ENCODE assay signal across 10 cellular contexts in genomic region chr16:46789075-46789474, GRCh38. TPM values are rescaled to one million over a fixed set of nuclear protein-coding genes. Genes with fewer than 3 reads are reported as not detected.
DNase-seq lines count a peak whose midpoint lies in the region; ATAC-seq, FAIRE-seq and TF ChIP-seq lines count a peak whose summit lies in the region.
"Had no signal": no experiment of that assay in that cellular context is flagged by ENCODE, and none has a peak within 500 bp of the region (broad histone marks: within the 10 kb centered on the region; RNA-seq: fewer than 3 reads in every experiment).

No MANE protein-coding gene starts in this region.

- TF ChIP-seq CTCF in GM12865 (IDR thresholded peaks at IDR 0.05; ENCODE audit: insufficient read depth, low read depth, low read length, missing control alignments) (no peak), HepG2 (CRISPR knock-in tag; IDR thresholded peaks at IDR 0.05) (no peak)

- BruUV-seq in HepG2 (replicated peaks; lab: Mats Ljungman, UMichigan) = no TSS peak

- H3K27me3 ChIP-seq in HepG2 (ENCODE audit: control insufficient read depth in 1 of 2, insufficient read depth in 2 of 2, low read length in 2 of 2) = no peaks in the 10 kb centered on the region
- H3K27me3 ChIP-seq: SJSA1 had no signal

- H3K4me3 ChIP-seq in GM12865 (ENCODE audit: low read depth, low read length) (peak overlapping the region; percentile 69), HepG2 (replicated peaks in 1 of 3; ENCODE audit: insufficient read depth in 1 of 3, low read depth in 2 of 3, low read length in 3 of 3) (peak overlapping the region; percentile 43 to 90 (median 55); a peak in 5 of 6 replicates)

- intact Hi-C loops in HepG2 (cut with micrococcal nuclease; ENCODE audit: unreplicated experiment) = loop anchor here (5.0 kb wide), 1 partner anchor 42 kb away; the partner anchor contains the start of gene MYLK3

- in situ Hi-C loops in HepG2 (cut with HindIII; ENCODE audit: extremely low pct_ligation_motif_present, low pct_unique_long_range_greater_than_20kb) = no loop called here

- no peak for FAIRE-seq in HepG2 (lab: Jason Lieb, UNC)

- ATAC-seq in HepG2 (peak; percentile 27), HG02840 (IDR thresholded peaks at IDR 0.05; ENCODE audit: low FRiP score, unreplicated experiment) (no peak), GM19324 (IDR thresholded peaks at IDR 0.05; ENCODE audit: low FRiP score, unreplicated experiment) (no peak)

- H3K4me2 ChIP-seq in HepG2 (ENCODE audit: low read depth, low read length) = peak overlapping the region; percentile 100

- 2% methylated on average over 2 of the region's 2 CpGs for WGBS in HepG2 (ENCODE audit: low lambda C conversion rate)

- H4K20me1 ChIP-seq in HepG2 (ENCODE audit: insufficient read depth, low read length) = no peaks in the 10 kb centered on the region

- H3K36me3 ChIP-seq in HepG2 (replicated peaks in 1 of 2; ENCODE audit: control insufficient read depth in 1 of 2, insufficient read depth in 2 of 2, low read length in 2 of 2) = no peaks in the 10 kb centered on the region
- H3K36me3 ChIP-seq: SJSA1 had no signal

- TF ChIP-seq RAD21 in HepG2 (CRISPR knock-in tag; IDR thresholded peaks at IDR 0.05) = no peak

- CTCF ChIA-PET in HepG2 (lab: Yijun Ruan, JAX; ENCODE audit: low intra/inter-chr PET ratio, low total read pairs) = no interaction called here

- peak; percentile 25 for DNase-seq in CD1c-positive myeloid dendritic cell (ENCODE audit: extremely low spot score)
- DNase-seq in GM12865 (ENCODE audit: low read depth) = no peak
- DNase-seq in OCI-M1 (lab: John Stamatoyannopoulos, UW) = peak; percentile 55
- peak; percentile 63 for DNase-seq in HepG2 (ENCODE audit: low spot score)
- DNase-seq in NCI-H1436 (lab: John Stamatoyannopoulos, UW) = no peak
- DNase-seq in stimulated activated CD4-positive, alpha-beta T cell treated with anti-CD3 and anti-CD28 coated beads, Interleukin-1b, Interleukin-23, amount 100 ng/mL, for 48 hours = no peak
- DNase-seq: NCI-H1436 treated with DMSO at 0.1 percent for 48 hours had no signal

- H2AFZ ChIP-seq in HepG2 (ENCODE audit: low read length) = no peak overlapping the region

- TF ChIP-seq EP300 in HepG2 (IDR thresholded peaks at IDR 0.05; ENCODE audit: low read depth in 2 of 2, low read length in 2 of 2) (peak in 1 of 2 experiments; percentile 38; a peak in 1 of 4 replicates), HepG2 (CRISPR knock-in tag; IDR thresholded peaks at IDR 0.05; ENCODE audit: borderline replicate concordance) (no peak)

- peaks cover 6% of the 10 kb centered on the region; the same call in 1 of the 2 replicates for H3K9me3 ChIP-seq in HepG2 (ENCODE audit: low read length)
- H3K9me3 ChIP-seq: SJSA1 had no signal

- no peaks in the 10 kb centered on the region for H3K79me2 ChIP-seq in HepG2 (ENCODE audit: insufficient read depth, low read length)

- TF ChIP-seq POLR2A in HepG2 (IDR thresholded peaks at IDR 0.05; ENCODE audit: insufficient read depth in 1 of 2, low read depth in 2 of 2, low read length in 2 of 2) = no peak

- POLR2A ChIA-PET in HepG2 (lab: Yijun Ruan, JAX) = interaction anchor here (0.7 to 1.7 kb wide), 5 partner anchors 42 to 184 kb away, joined by 4 to 14 read pairs (median 6); partner anchors contain the start of genes DNAJA2, MYLK3 and ORC6

- peaks cover 41% of the 10 kb centered on the region for H3K4me1 ChIP-seq in HepG2 (ENCODE audit: insufficient read depth, low read length)

- no peak overlapping the region for H3K9ac ChIP-seq in HepG2 (ENCODE audit: insufficient read depth, low read depth, low read length)

- peak overlapping the region; percentile 51 for H3K27ac ChIP-seq in HepG2 (ENCODE audit: extremely low read length, insufficient read depth, low read length)
- H3K27ac ChIP-seq: SJSA1 had no signal

TF ChIP-seq in HepG2, 621 proteins besides CTCF, POLR2A, EP300 and RAD21 (continues in another document):
- TF ChIP-seq, protein P1, sequence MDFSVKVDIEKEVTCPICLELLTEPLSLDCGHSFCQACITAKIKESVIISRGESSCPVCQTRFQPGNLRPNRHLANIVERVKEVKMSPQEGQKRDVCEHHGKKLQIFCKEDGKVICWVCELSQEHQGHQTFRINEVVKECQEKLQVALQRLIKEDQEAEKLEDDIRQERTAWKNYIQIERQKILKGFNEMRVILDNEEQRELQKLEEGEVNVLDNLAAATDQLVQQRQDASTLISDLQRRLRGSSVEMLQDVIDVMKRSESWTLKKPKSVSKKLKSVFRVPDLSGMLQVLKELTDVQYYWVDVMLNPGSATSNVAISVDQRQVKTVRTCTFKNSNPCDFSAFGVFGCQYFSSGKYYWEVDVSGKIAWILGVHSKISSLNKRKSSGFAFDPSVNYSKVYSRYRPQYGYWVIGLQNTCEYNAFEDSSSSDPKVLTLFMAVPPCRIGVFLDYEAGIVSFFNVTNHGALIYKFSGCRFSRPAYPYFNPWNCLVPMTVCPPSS (IDR thresholded peaks at IDR 0.05) = no peak
- TF ChIP-seq PCBP1 (IDR thresholded peaks at IDR 0.05; ENCODE audit: borderline replicate concordance, low read depth, low read length) (0 out of 2 replicates have a peak, but pooled peaks have one; percentile 34), ZNF432 (CRISPR knock-in tag; IDR thresholded peaks at IDR 0.05; ENCODE audit: borderline replicate concordance) (no peak), PAWR (CRISPR knock-in tag; IDR thresholded peaks at IDR 0.05; ENCODE audit: borderline replicate concordance) (no peak), FIP1L1 (IDR thresholded peaks at IDR 0.05; ENCODE audit: borderline replicate concordance, insufficient read depth, low read depth, low read length) (no peak), CAMTA2 (CRISPR knock-in tag; IDR thresholded peaks at IDR 0.05; ENCODE audit: borderline replicate concordance) (no peak), RARA (CRISPR knock-in tag; IDR thresholded peaks at IDR 0.05) (peak; percentile 81), MIXL1 (CRISPR knock-in tag; IDR thresholded peaks at IDR 0.05) (0 out of 2 replicates have a peak, but pooled peaks have one; percentile 31)

RNA-seq across cellular contexts. Expression of gene MYLK3, which starts 40.9 kb away (rescaled TPM):
- total RNA-seq in HepG2 (2016; rRNA removed; fragmentation: Illumina TruSeq; extraction: Trizol) = 0.13 and 0.18 TPM in 2 replicates
- not detected in 2 replicates for total RNA-seq in HepG2 (2016; cell fraction: cytosol; rRNA removed; fragmentation: Illumina TruSeq; extraction: Trizol; ENCODE audit: low read depth)
- 0.11 and 0.27 TPM in 2 replicates for total RNA-seq in HepG2 (2016; cell fraction: insoluble cytoplasmic fraction; rRNA removed; fragmentation: Illumina TruSeq; extraction: Trizol)
- total RNA-seq in HepG2 (2016; cell fraction: membrane; rRNA removed; fragmentation: Illumina TruSeq; extraction: Trizol) = 0.03 and 0.19 TPM in 2 replicates
- 0.44 and 0.47 TPM in 2 replicates for total RNA-seq in HepG2 (2016; cell fraction: nucleus; rRNA removed; fragmentation: Illumina TruSeq; extraction: Trizol)
- 0.04 TPM in 2 replicates for polyA plus RNA-seq in HepG2 (2011; rRNA removed)
- 0.01 and 0.05 TPM in 2 replicates for polyA plus RNA-seq in HepG2 (2011; cell fraction: cytosol; rRNA removed)
- polyA plus RNA-seq in HepG2 (2011; cell fraction: nucleus; rRNA removed) = 0.07 and 0.08 TPM in 2 replicates
- 0.01 and 0.11 TPM in 2 replicates for polyA plus RNA-seq in HepG2 (2012)
- polyA plus RNA-seq in HepG2 (2016; cell fraction: cytosol; fragmentation: Illumina TruSeq; extraction: Trizol; ENCODE audit: low read depth) = 0.01 TPM in 1 of 2 replicates, not detected in the other
- polyA plus RNA-seq in HepG2 (2016; cell fraction: insoluble cytoplasmic fraction; fragmentation: Illumina TruSeq; extraction: Trizol; ENCODE audit: low read depth) = 0.04 and 0.07 TPM in 2 replicates
- polyA plus RNA-seq in HepG2 (2016; cell fraction: membrane; fragmentation: Illumina TruSeq; extraction: Trizol; ENCODE audit: low read depth) = 0.15 TPM in 1 of 2 replicates, not detected in the other
- polyA plus RNA-seq in HepG2 (2016; cell fraction: nucleus; fragmentation: Illumina TruSeq; extraction: Trizol; ENCODE audit: insufficient read depth, low read depth) = not detected in 2 replicates
- polyA minus RNA-seq in HepG2 (2011; rRNA and poly(A)+ RNA removed; ENCODE audit: low replicate concordance) = 1.0 and 2.2 TPM in 2 replicates
- polyA minus RNA-seq in HepG2 (2011; cell fraction: cytosol; rRNA and poly(A)+ RNA removed) = not detected in 2 replicates
- 0.99 and 1.0 TPM in 2 replicates for polyA minus RNA-seq in HepG2 (2011; cell fraction: nucleus; rRNA and poly(A)+ RNA removed)

RNA-seq across cellular contexts. Expression of gene C16orf87, which starts 41.9 kb away (rescaled TPM):
- total RNA-seq in HepG2 (2016; rRNA removed; fragmentation: Illumina TruSeq; extraction: Trizol) = 19.5 and 27.6 TPM in 2 replicates
- total RNA-seq in HepG2 (2016; cell fraction: cytosol; rRNA removed; fragmentation: Illumina TruSeq; extraction: Trizol; ENCODE audit: low read depth) = 12.4 and 15.0 TPM in 2 replicates
- 20.6 and 26.6 TPM in 2 replicates for total RNA-seq in HepG2 (2016; cell fraction: insoluble cytoplasmic fraction; rRNA removed; fragmentation: Illumina TruSeq; extraction: Trizol)
- 21.9 and 26.0 TPM in 2 replicates for total RNA-seq in HepG2 (2016; cell fraction: membrane; rRNA removed; fragmentation: Illumina TruSeq; extraction: Trizol)
- 10.7 and 12.4 TPM in 2 replicates for total RNA-seq in HepG2 (2016; cell fraction: nucleus; rRNA removed; fragmentation: Illumina TruSeq; extraction: Trizol)
- polyA plus RNA-seq in HepG2 (2011; rRNA removed) = 5.7 and 8.6 TPM in 2 replicates
- polyA plus RNA-seq in HepG2 (2011; cell fraction: cytosol; rRNA removed) = 4.2 and 5.6 TPM in 2 replicates
- 2.1 and 3.9 TPM in 2 replicates for polyA plus RNA-seq in HepG2 (2011; cell fraction: nucleus; rRNA removed)
- polyA plus RNA-seq in HepG2 (2012) = 12.9 and 18.1 TPM in 2 replicates
- 8.5 and 11.4 TPM in 2 replicates for polyA plus RNA-seq in HepG2 (2016; cell fraction: cytosol; fragmentation: Illumina TruSeq; extraction: Trizol; ENCODE audit: low read depth)
- polyA plus RNA-seq in HepG2 (2016; cell fraction: insoluble cytoplasmic fraction; fragmentation: Illumina TruSeq; extraction: Trizol; ENCODE audit: low read depth) = 31.9 and 33.4 TPM in 2 replicates
- 14.6 and 16.7 TPM in 2 replicates for polyA plus RNA-seq in HepG2 (2016; cell fraction: membrane; fragmentation: Illumina TruSeq; extraction: Trizol; ENCODE audit: low read depth)
- 17.0 and 18.6 TPM in 2 replicates for polyA plus RNA-seq in HepG2 (2016; cell fraction: nucleus; fragmentation: Illumina TruSeq; extraction: Trizol; ENCODE audit: insufficient read depth, low read depth)
- polyA minus RNA-seq in HepG2 (2011; rRNA and poly(A)+ RNA removed; ENCODE audit: low replicate concordance) = 3.1 and 4.3 TPM in 2 replicates
- polyA minus RNA-seq in HepG2 (2011; cell fraction: cytosol; rRNA and poly(A)+ RNA removed) = 5.7 and 6.3 TPM in 2 replicates
- 10.3 and 11.4 TPM in 2 replicates for polyA minus RNA-seq in HepG2 (2011; cell fraction: nucleus; rRNA and poly(A)+ RNA removed)

Comparison
In these comparisons a context has a peak if more than half of its experiments do, and no peak if none do; other contexts are left out.
1. DNase-seq: peak in CD1c-positive myeloid dendritic cell (single experiment), OCI-M1 (single experiment) and HepG2 (single experiment); none in GM12865 (single experiment), NCI-H1436 (single experiment) and stimulated activated CD4-positive, alpha-beta T cell treated with anti-CD3 and anti-CD28 coated beads, Interleukin-1b, Interleukin-23, amount 100 ng/mL, for 48 hours (single experiment).